1 cellular context compared by ENCODE assay signal in the genomic region with DNA sequence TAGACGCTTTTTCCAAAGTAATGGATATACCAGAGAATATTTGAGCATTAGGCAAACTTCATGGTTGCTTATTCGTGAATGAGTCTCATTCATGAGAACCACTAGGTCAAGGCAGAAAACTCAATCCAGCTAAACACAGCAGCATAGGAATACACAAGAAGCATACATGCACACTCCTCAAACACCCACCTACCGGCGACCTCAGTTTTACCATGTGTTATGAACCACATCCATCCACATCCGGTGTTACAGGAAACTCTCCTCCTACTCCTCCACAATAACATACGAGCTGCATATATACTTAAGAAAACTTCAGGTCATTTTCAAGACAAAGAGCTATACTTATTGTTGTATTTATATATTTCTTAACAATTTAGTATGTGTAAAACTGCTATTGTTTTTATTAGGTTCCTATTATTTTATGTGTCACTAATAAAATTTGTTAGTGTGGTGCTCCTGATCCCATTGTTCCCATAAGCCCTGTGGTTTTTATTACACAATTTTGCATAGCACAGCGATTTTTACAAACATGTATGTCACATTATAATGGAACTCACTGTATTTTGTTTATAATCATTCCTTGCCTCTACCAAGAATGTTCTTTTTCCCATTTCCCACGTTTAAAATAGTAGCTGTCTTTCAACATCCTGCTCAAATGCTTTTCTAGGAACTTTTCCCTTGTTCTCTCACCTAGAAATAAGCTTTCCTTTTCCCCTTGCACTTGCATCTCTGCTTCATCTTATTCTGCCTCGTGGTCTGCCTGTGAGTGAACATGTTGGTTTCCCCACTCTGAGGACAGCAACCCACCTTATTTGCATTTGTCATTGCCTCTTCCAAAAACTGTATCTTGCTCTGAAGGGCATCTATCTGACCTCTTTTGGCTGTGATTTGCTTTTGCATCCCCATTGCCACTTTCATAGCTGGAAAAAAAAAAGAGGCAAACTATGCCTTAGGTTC.
TF ChIP-seq lines count a peak whose summit lies in the region.

No MANE protein-coding gene starts in this region.

TF ChIP-seq in HCT116, 20 proteins besides CTCF, POLR2A, EP300 and RAD21 (continued from another document):
- TF ChIP-seq EZH2 (IDR thresholded peaks at IDR 0.05) (no peak), REST (IDR thresholded peaks at IDR 0.05; ENCODE audit: low read depth) (no peak), CBX3 (IDR thresholded peaks at IDR 0.05; ENCODE audit: low read depth) (no peak), YY1 (IDR thresholded peaks at IDR 0.05; ENCODE audit: extremely low read depth, insufficient replicate concordance, low read depth, low read length) (no peak), ZFX (IDR thresholded peaks at IDR 0.05) (no peak), SP1 (IDR thresholded peaks at IDR 0.05; ENCODE audit: low read depth) (no peak), ATF3 (IDR thresholded peaks at IDR 0.05) (no peak), ZBTB33 (IDR thresholded peaks at IDR 0.05; ENCODE audit: extremely low read depth, insufficient replicate concordance, low read length) (no peak), EGR1 (IDR thresholded peaks at IDR 0.05; ENCODE audit: low read depth) (no peak), SRF (IDR thresholded peaks at IDR 0.05; ENCODE audit: low read depth) (no peak)
TF ChIP-seq in HCT116: peak in this region for 0.
